In the genomic region with DNA sequence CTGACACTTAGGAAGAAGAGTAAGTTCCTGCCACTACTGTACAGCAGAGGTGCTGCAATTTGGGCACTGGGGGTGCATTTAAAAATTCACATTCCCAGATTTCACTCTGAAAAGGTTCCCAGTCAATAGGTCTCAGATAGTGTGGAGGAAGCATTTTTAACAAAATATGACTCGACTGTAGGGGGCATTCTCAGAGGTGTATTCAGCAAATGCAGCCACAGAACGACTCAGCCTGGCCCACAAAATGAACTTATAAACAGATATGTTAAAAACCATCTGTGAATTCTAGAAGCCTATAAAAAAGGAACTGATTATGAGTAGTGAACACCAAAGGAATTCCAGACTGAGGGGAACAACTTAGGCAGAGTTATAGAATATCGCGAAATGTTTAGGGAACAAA, we compare ENCODE assay signal across 18 cellular contexts. TPM values are rescaled to one million over a fixed set of nuclear protein-coding genes. Genes with fewer than 3 reads are reported as not detected.
A peak's percentile ranks its signal among the peaks of the same experiment; 100 is the strongest.
DNase-seq lines count a peak whose midpoint lies in the region; ATAC-seq, FAIRE-seq and TF ChIP-seq lines count a peak whose summit lies in the region.
"Had no signal": no experiment of that assay in that cellular context is flagged by ENCODE, and none has a peak within 500 bp of the region (broad histone marks: within the 10 kb centered on the region; RNA-seq: fewer than 3 reads in every experiment).

No MANE protein-coding gene starts in this region.

- no peak overlapping the region for H2AFZ ChIP-seq in astrocyte (ENCODE audit: low read depth, low read length)

- H3K4me3 ChIP-seq in astrocyte (ENCODE audit: insufficient read depth, low read depth, low read length) = no peak overlapping the region
- H3K4me3 ChIP-seq: BLaER1, GM12878 had no signal

- H3K9ac ChIP-seq in astrocyte (ENCODE audit: low read length) = no peak overlapping the region
- H3K9ac ChIP-seq: BLaER1 had no signal

- H3K36me3 Mint-ChIP-seq in astrocyte (ENCODE audit: low read depth, unreplicated experiment) = no peaks in the 10 kb centered on the region
- peaks cover 58% of the 10 kb centered on the region for H3K36me3 Mint-ChIP-seq in activated CD8-positive, alpha-beta T cell treated with anti-CD3 and anti-CD28 coated beads, Interleukin-2, amount 10 ng/mL, durations not matched to agents 7 days and 5 days (ENCODE audit: low read depth)
- H3K36me3 Mint-ChIP-seq: IgD-negative memory B cell had no signal

- POLR2A ChIA-PET in activated CD8-positive, alpha-beta T cell treated with anti-CD3 and anti-CD28 coated beads, Interleukin-2, amount 10 ng/mL, durations not matched to agents 7 days and 5 days (lab: Charles Lee) = no interaction called here

- no peaks in the 10 kb centered on the region for H4K20me1 ChIP-seq in astrocyte (ENCODE audit: insufficient read depth, low read length)
- H4K20me1 ChIP-seq: BLaER1 had no signal

- H3K79me2 ChIP-seq in astrocyte (ENCODE audit: insufficient read depth, low read length) = no peaks in the 10 kb centered on the region

- CTCF ChIA-PET in activated CD8-positive, alpha-beta T cell treated with anti-CD3 and anti-CD28 coated beads, Interleukin-2, amount 10 ng/mL, durations not matched to agents 7 days and 5 days (lab: Charles Lee) = no interaction called here

- peak; percentile 22 for TF ChIP-seq CTCF in astrocyte (IDR thresholded peaks at IDR 0.05; ENCODE audit: insufficient read depth, low read depth, low read length)

- H3K27ac ChIP-seq in astrocyte (ENCODE audit: low read depth, low read length) = peak overlapping the region; percentile 17
- H3K27ac ChIP-seq: BLaER1 had no signal

- no peak overlapping the region for H3K4me3 Mint-ChIP-seq in astrocyte (ENCODE audit: unreplicated experiment)
- no peak overlapping the region for H3K4me3 Mint-ChIP-seq in activated CD8-positive, alpha-beta T cell treated with anti-CD3 and anti-CD28 coated beads, Interleukin-2, amount 10 ng/mL, durations not matched to agents 7 days and 5 days
- H3K4me3 Mint-ChIP-seq: IgD-negative memory B cell; T-helper 1 cell treated with Interleukin-12 subunit alpha and Interleukin-12 subunit beta and Interleukin-4 antibody, amounts not matched to agents 30 μg/mL and 1 μg/mL, for 36 hours had no signal

- no peaks in the 10 kb centered on the region for H3K36me3 ChIP-seq in astrocyte (ENCODE audit: insufficient read depth, low read length)
- H3K36me3 ChIP-seq: BLaER1 had no signal

- ATAC-seq in activated CD8-positive, alpha-beta T cell treated with anti-CD3 and anti-CD28 coated beads, Interleukin-2, amount 10 ng/mL, durations not matched to agents 7 days and 5 days = no peak
- ATAC-seq: GM12878 had no signal

- no peaks in the 10 kb centered on the region for H3K9me3 ChIP-seq in astrocyte (ENCODE audit: insufficient read depth, low read depth, low read length)
- H3K9me3 ChIP-seq: BLaER1 had no signal

- no peak overlapping the region for H3K4me2 ChIP-seq in astrocyte (ENCODE audit: low read length)
- H3K4me2 ChIP-seq: BLaER1 had no signal

- peaks cover 21% of the 10 kb centered on the region for H3K4me1 ChIP-seq in astrocyte (ENCODE audit: insufficient read depth, low read length)
- H3K4me1 ChIP-seq: BLaER1 had no signal

- H3K27ac Mint-ChIP-seq in astrocyte (ENCODE audit: unreplicated experiment) = peak overlapping the region; percentile 28
- H3K27ac Mint-ChIP-seq in activated CD8-positive, alpha-beta T cell treated with anti-CD3 and anti-CD28 coated beads, Interleukin-2, amount 10 ng/mL, durations not matched to agents 7 days and 5 days = no peak overlapping the region
- H3K27ac Mint-ChIP-seq: IgD-negative memory B cell; T-helper 1 cell treated with Interleukin-12 subunit alpha and Interleukin-12 subunit beta and Interleukin-4 antibody, amounts not matched to agents 30 μg/mL and 1 μg/mL, for 36 hours had no signal

- peaks cover 3% of the 10 kb centered on the region for H3K9me3 Mint-ChIP-seq in astrocyte (ENCODE audit: unreplicated experiment)
- no peaks in the 10 kb centered on the region for H3K9me3 Mint-ChIP-seq in activated CD8-positive, alpha-beta T cell treated with anti-CD3 and anti-CD28 coated beads, Interleukin-2, amount 10 ng/mL, durations not matched to agents 7 days and 5 days (ENCODE audit: insufficient read depth)
- H3K9me3 Mint-ChIP-seq: IgD-negative memory B cell had no signal

- peaks cover 32% of the 10 kb centered on the region for H3K4me1 Mint-ChIP-seq in astrocyte (ENCODE audit: low read depth, unreplicated experiment)
- H3K4me1 Mint-ChIP-seq in activated CD8-positive, alpha-beta T cell treated with anti-CD3 and anti-CD28 coated beads, Interleukin-2, amount 10 ng/mL, durations not matched to agents 7 days and 5 days (ENCODE audit: low read depth) = peaks cover 13% of the 10 kb centered on the region
- H3K4me1 Mint-ChIP-seq: IgD-negative memory B cell had no signal

- H3K27me3 Mint-ChIP-seq in astrocyte (ENCODE audit: low read depth, unreplicated experiment) = no peaks in the 10 kb centered on the region
- no peaks in the 10 kb centered on the region for H3K27me3 Mint-ChIP-seq in activated CD8-positive, alpha-beta T cell treated with anti-CD3 and anti-CD28 coated beads, Interleukin-2, amount 10 ng/mL, durations not matched to agents 7 days and 5 days (ENCODE audit: low read depth)
- H3K27me3 Mint-ChIP-seq: IgD-negative memory B cell had no signal

- no peak for DNase-seq in GM18507 (ENCODE audit: extremely low spot score, insufficient read length, low read depth)
- peak; percentile 38 for DNase-seq in HT1080 (ENCODE audit: low read depth)
- peak; percentile 14 for DNase-seq in astrocyte (ENCODE audit: low read depth)
- DNase-seq in kidney tubule cell (ENCODE audit: low spot score) = peak; percentile 77
- DNase-seq in activated CD8-positive, alpha-beta T cell treated with anti-CD3 and anti-CD28 coated beads, Interleukin-2, amount 10 ng/mL, durations not matched to agents 7 days and 5 days = no peak
- no peak for DNase-seq in inferior parietal cortex (ENCODE audit: extremely low spot score)
- no peak for DNase-seq in Kasumi-1 (lab: John Stamatoyannopoulos, UW)
- DNase-seq in anterior cingulate cortex (lab: John Stamatoyannopoulos, UW) = no peak
- DNase-seq: DMS153, GOT3, NCI-H1092 treated with DMSO at 0.1 percent for 48 hours, NCI-H1694, NCI-H2107, NCI-H446 had no signal

- peak; percentile 46 for FAIRE-seq in GM18507 (lab: Jason Lieb, UNC)
- no peak for FAIRE-seq in astrocyte (lab: Jason Lieb, UNC)

- no peaks in the 10 kb centered on the region for H3K27me3 ChIP-seq in astrocyte (ENCODE audit: insufficient read depth, low read length)
- H3K27me3 ChIP-seq: BLaER1 had no signal

RNA-seq across cellular contexts. Expression of gene MLLT3, which starts 31.1 kb away (rescaled TPM):
- 20.0 and 23.1 TPM in 2 replicates for total RNA-seq in HT1080 (2014; rRNA removed; shearing (Covaris generic))
- polyA plus RNA-seq in HT1080 (2015; cell fraction: cytosol; rRNA removed) = 15.7 and 15.9 TPM in 2 replicates
- 8.8 and 9.3 TPM in 2 replicates for polyA plus RNA-seq in HT1080 (2015; cell fraction: nucleus; rRNA removed)
- 35.1 and 41.6 TPM in 2 replicates for total RNA-seq in astrocyte
- total RNA-seq in activated CD8-positive, alpha-beta T cell treated with anti-CD3 and anti-CD28 coated beads, Interleukin-2, amount 10 ng/mL, durations not matched to agents 7 days and 5 days = 100 to 1,000 TPM; 112 to 114 TPM

Comparison
In these comparisons a context has a peak if more than half of its experiments do, and no peak if none do; other contexts are left out.
1. DNase-seq: peak in HT1080 (single experiment), astrocyte (single experiment) and kidney tubule cell (single experiment); none in GM18507 (single experiment), activated CD8-positive, alpha-beta T cell treated with anti-CD3 and anti-CD28 coated beads, Interleukin-2, amount 10 ng/mL, durations not matched to agents 7 days and 5 days (single experiment), inferior parietal cortex (single experiment), Kasumi-1 (0 of 2) and anterior cingulate cortex (0 of 58).